In genomic region chr13:46334423-46334822, GRCh38 we compare ENCODE assay signal across 12 cellular contexts.
"Had no signal": no experiment of that assay in that cellular context is flagged by ENCODE, and none has a peak within 500 bp of the region (broad histone marks: within the 10 kb centered on the region; RNA-seq: fewer than 3 reads in every experiment).

No MANE protein-coding gene starts in this region.

- H3K36me3 ChIP-seq: lower lobe of right lung, pancreas, tibial nerve, uterus had no signal

- H3K36me3 Mint-ChIP-seq: activated naive CD4-positive, alpha-beta T cell treated with anti-CD3 and anti-CD28 coated beads, Interleukin-2, amount 10 ng/mL, durations not matched to agents 7 days and 5 days; WTC11 had no signal

- DNase-seq: activated naive CD4-positive, alpha-beta T cell treated with anti-CD3 and anti-CD28 coated beads, Interleukin-2, amount 10 ng/mL, durations not matched to agents 7 days and 5 days; amniotic stem cell; left cardiac atrium; lower lobe of right lung; pancreas; T-helper 17 cell; uterus had no signal

- H3K9me3 ChIP-seq: lower lobe of right lung, pancreas, uterus had no signal

- H3K4me1 ChIP-seq: pancreas, tibial nerve, uterus had no signal

- H3K27ac ChIP-seq: lower lobe of right lung, pancreas, tibial nerve, uterus had no signal

- H3K4me1 Mint-ChIP-seq: activated T-helper 17 cell treated with anti-CD3 and anti-CD28 coated beads, Interleukin-2, amount 50 U/mL, for 72 hours had no signal

- ATAC-seq: activated T-helper 17 cell treated with anti-CD3 and anti-CD28 coated beads, Interleukin-2, amount 50 U/mL, for 72 hours; left cardiac atrium; lower lobe of right lung; pancreas; sciatic nerve; T-helper 17 cell; WTC11 had no signal

- H3K4me3 Mint-ChIP-seq: activated naive CD4-positive, alpha-beta T cell treated with anti-CD3 and anti-CD28 coated beads, Interleukin-2, amount 10 ng/mL, durations not matched to agents 7 days and 5 days; activated T-helper 17 cell treated with anti-CD3 and anti-CD28 coated beads, Interleukin-2, amount 50 U/mL, for 72 hours; mesothelial cell of epicardium; T-helper 17 cell; WTC11 had no signal

- H3K27ac Mint-ChIP-seq: activated naive CD4-positive, alpha-beta T cell treated with anti-CD3 and anti-CD28 coated beads, Interleukin-2, amount 10 ng/mL, durations not matched to agents 7 days and 5 days; activated T-helper 17 cell treated with anti-CD3 and anti-CD28 coated beads, Interleukin-2, amount 50 U/mL, for 72 hours; mesothelial cell of epicardium; T-helper 17 cell; WTC11 had no signal

- H3K27me3 ChIP-seq: pancreas, tibial nerve, uterus had no signal

- H3K4me3 ChIP-seq: lower lobe of right lung, pancreas, tibial nerve, uterus had no signal
